ENCODE assay signal across 8 cellular contexts in the genomic region with DNA sequence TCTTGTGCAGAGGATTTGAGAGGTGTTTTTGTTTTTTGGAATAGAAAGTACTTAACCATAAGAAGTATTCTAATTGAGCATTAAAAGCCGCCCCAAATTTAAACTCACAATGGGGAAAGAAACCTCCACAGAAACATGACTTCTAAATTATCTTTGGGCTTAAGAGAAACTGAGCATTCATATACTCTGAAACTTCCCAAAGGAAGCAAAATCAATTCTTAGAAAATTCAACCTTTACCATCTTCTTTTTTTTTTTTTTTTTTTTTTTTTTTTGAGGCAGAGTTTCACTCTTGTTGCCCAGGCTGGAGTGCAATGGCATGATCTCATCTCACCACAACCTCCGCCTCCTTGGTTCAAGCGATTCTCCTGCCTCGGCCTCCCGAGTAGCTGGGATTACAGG.
DNase-seq lines count a peak whose midpoint lies in the region; ATAC-seq and TF ChIP-seq lines count a peak whose summit lies in the region.
"Not testable (repeated sequence)": the region's sequence is repeated elsewhere in the genome, so short reads cannot be mapped to it uniquely, and the experiment has no call there.

No MANE protein-coding gene starts in this region.

- H2BK20ac ChIP-seq in H9 (ENCODE audit: low read depth, low read length, poor library complexity, severe bottlenecking), result not testable (repeated sequence)

- not testable (repeated sequence) for H2AFZ ChIP-seq in H9 (ENCODE audit: low read length)
- peak overlapping the region; percentile 81 for H2AFZ ChIP-seq in neuronal stem cell (ENCODE audit: low read length)

- not testable (repeated sequence) for H3K36me3 ChIP-seq in heart left ventricle; lower lobe of right lung; neuronal stem cell (replicated peaks in 1 of 2; ENCODE audit: control insufficient read depth in 2 of 2, insufficient read depth in 2 of 2, low read length in 2 of 2); stomach; aorta (ENCODE audit: control insufficient read depth in 1 of 2, insufficient read depth in 2 of 2, low read length in 1 of 2)

- not testable (repeated sequence) for DNase-seq in H9; WTC11 (ENCODE audit: low spot score); dorsolateral prefrontal cortex; heart left ventricle; lower lobe of right lung; neuronal stem cell (ENCODE audit: low spot score); stomach; aorta

- not testable (repeated sequence) for H4K20me1 ChIP-seq in H9 (ENCODE audit: control insufficient read depth, insufficient read depth, insufficient read length)

- not testable (repeated sequence) for H3K9me3 Mint-ChIP-seq in H9, WTC11

- not testable (repeated sequence) for H3T11ph ChIP-seq in H9 (ENCODE audit: low read length)

- H3K9me3 ChIP-seq in H9 (ENCODE audit: control insufficient read depth, low read depth, low read length); heart left ventricle; lower lobe of right lung; neuronal stem cell (replicated peaks in 1 of 2; ENCODE audit: control insufficient read depth in 2 of 2, insufficient read depth in 1 of 2, low read depth in 1 of 2, low read length in 2 of 2); stomach; aorta (ENCODE audit: control insufficient read depth, low read length): not testable (repeated sequence)

- not testable (repeated sequence) for H3K18ac ChIP-seq in H9 (ENCODE audit: insufficient read length, low read depth, low read length); neuronal stem cell (ENCODE audit: low read length)

- not testable (repeated sequence) for H3K27me3 ChIP-seq in H9 (ENCODE audit: insufficient read depth, low read length); dorsolateral prefrontal cortex; heart left ventricle; lower lobe of right lung (ENCODE audit: low read depth); neuronal stem cell (ENCODE audit: control insufficient read depth in 3 of 3, insufficient read depth in 3 of 3, low read depth in 1 of 3, low read length in 3 of 3); stomach; aorta (ENCODE audit: control insufficient read depth in 1 of 2, insufficient read depth in 2 of 2, low read length in 1 of 2)

- H3K23me2 ChIP-seq in H9 (ENCODE audit: insufficient read length, low read depth, low read length, poor library complexity, severe bottlenecking), result not testable (repeated sequence)

- not testable (repeated sequence) for H4K5ac ChIP-seq in H9 (ENCODE audit: insufficient read length, low read depth, low read length)

- H3K79me1 ChIP-seq in H9 (ENCODE audit: insufficient read depth, low read depth, low read length, poor library complexity, severe bottlenecking); neuronal stem cell (ENCODE audit: low read depth, low read length): not testable (repeated sequence)

- not testable (repeated sequence) for TF ChIP-seq EP300 in stomach (IDR thresholded peaks at IDR 0.05)

- H3K4me1 ChIP-seq in H9 (ENCODE audit: insufficient read depth, low read length) (peaks cover 13% of the 10 kb centered on the region; the same call in 1 of the 2 replicates), heart left ventricle (peaks cover 0 to 88% (median 50%) of the 10 kb centered on the region in 12 donors), lower lobe of right lung (peaks cover 36% of the 10 kb centered on the region), stomach (peaks cover 31 to 93% (median 69%) of the 10 kb centered on the region in 4 donors), aorta (ENCODE audit: control insufficient read depth in 1 of 2, insufficient read depth in 2 of 2, low read length in 2 of 2) (peaks cover 17 to 23% of the 10 kb centered on the region in 2 donors)
- not testable (repeated sequence) for H3K4me1 ChIP-seq in neuronal stem cell (ENCODE audit: control insufficient read depth in 2 of 2, insufficient read depth in 1 of 2, low read depth in 1 of 2, low read length in 2 of 2)

- H3K4me3 Mint-ChIP-seq in H9, result not testable (repeated sequence)
- 0 out of 2 replicates have a peak overlapping the region, but pooled peaks have one; percentile 37 for H3K4me3 Mint-ChIP-seq in WTC11

- not testable (repeated sequence) for H3K27ac ChIP-seq in H9 (ENCODE audit: insufficient read length, low read depth, low read length); neuronal stem cell (replicated peaks; ENCODE audit: low read length)
- H3K27ac ChIP-seq in dorsolateral prefrontal cortex (peak overlapping the region in 50 of 59 donors; percentile 1 to 95 (median 64)), heart left ventricle (peak overlapping the region; percentile 14 to 96 (median 90)), lower lobe of right lung (peak overlapping the region; percentile 46), stomach (peak overlapping the region; percentile 78 to 95 (median 87)), aorta (ENCODE audit: low read depth in 1 of 2, low read length in 2 of 2) (peak overlapping the region; percentile 34 to 61)

- H2BK5ac ChIP-seq in H9 (ENCODE audit: insufficient read length, low read length); neuronal stem cell (ENCODE audit: low read length): not testable (repeated sequence)

- H3K14ac ChIP-seq in H9 (ENCODE audit: insufficient read depth, low read length); neuronal stem cell (ENCODE audit: low read length): not testable (repeated sequence)

- not testable (repeated sequence) for H3K79me2 ChIP-seq in H9 (ENCODE audit: insufficient read depth, low read length)

- POLR2A ChIA-PET in WTC11 (lab: Charles Lee), result interaction anchor here (0.6 kb wide), 1 partner anchor 9 kb away, joined by 4 read pairs; no protein-coding TSS in a partner anchor

- not testable (repeated sequence) for H3K4me3 ChIP-seq in dorsolateral prefrontal cortex; heart left ventricle; lower lobe of right lung; neuronal stem cell (ENCODE audit: low read length in 2 of 2); stomach; aorta (ENCODE audit: low read length in 2 of 2)

- H3K4me1 Mint-ChIP-seq in H9 (peaks cover 58 to 62% of the 10 kb centered on the region in 2 experiments), WTC11 (peaks cover 78% of the 10 kb centered on the region)

- H3K4me2 ChIP-seq in H9 (ENCODE audit: insufficient read depth, insufficient read length, low read length); neuronal stem cell (ENCODE audit: insufficient read depth, low read length, poor library complexity, severe bottlenecking): not testable (repeated sequence)

- TF ChIP-seq CTCF in H9 (conservative IDR thresholded peaks at IDR 0.05); WTC11 (IDR thresholded peaks at IDR 0.05); dorsolateral prefrontal cortex (IDR thresholded peaks at IDR 0.05 in 54 of 56, conservative IDR thresholded peaks at IDR 0.05 in 2 of 56; ENCODE audit: low read depth in 1 of 56, partially characterized antibody in 56 of 56); lower lobe of right lung (IDR thresholded peaks at IDR 0.05); stomach (IDR thresholded peaks at IDR 0.05): not testable (repeated sequence)
- TF ChIP-seq CTCF in heart left ventricle (IDR thresholded peaks at IDR 0.05), result peak in 1 of 12 donors; percentile 1

- H3K36me3 Mint-ChIP-seq in H9 (ENCODE audit: insufficient read depth in 1 of 3, low read depth in 3 of 3); WTC11: not testable (repeated sequence)

- not testable (repeated sequence) for ATAC-seq in WTC11; heart left ventricle; lower lobe of right lung; aorta (ENCODE audit: low FRiP score)

- not testable (repeated sequence) for H4K91ac ChIP-seq in H9 (ENCODE audit: insufficient read length, low read depth, low read length); neuronal stem cell (ENCODE audit: low read depth, low read length, poor library complexity)

- peak overlapping the region; percentile 74 to 90 (median 81); a peak in 6 of 7 replicates for H3K27ac Mint-ChIP-seq in H9
- H3K27ac Mint-ChIP-seq in WTC11, result peak overlapping the region; percentile 96

- H2BK120ac ChIP-seq in H9 (ENCODE audit: low read depth, low read length, poor library complexity, severe bottlenecking); neuronal stem cell (ENCODE audit: low read depth, low read length): not testable (repeated sequence)

- WGBS in H9 (ENCODE audit: extremely low coverage, insufficient read length, low lambda C conversion rate), result no CpG with 5 or more reads among the region's 5 CpGs
- WGBS in heart left ventricle, 4 donors, result 90 to 92% (median 91%) methylated on average over 5 of the region's 5 CpGs
- no CpG with 5 or more reads among the region's 5 CpGs for WGBS in neuronal stem cell (ENCODE audit: extremely low coverage in 2 of 2, insufficient read length in 2 of 2, insufficient replicate concordance in 1 of 2), 2 donors
- 82 to 95% (median 90%) methylated on average over 5 of the region's 5 CpGs for WGBS in stomach, 5 donors
- WGBS in aorta, 2 donors, result 72 to 73% methylated on average over 5 of the region's 5 CpGs

- H3K23ac ChIP-seq in H9 (ENCODE audit: insufficient read length, low read depth, low read length); neuronal stem cell (ENCODE audit: low read depth, low read length, poor library complexity): not testable (repeated sequence)

- not testable (repeated sequence) for H2BK12ac ChIP-seq in H9 (ENCODE audit: insufficient read length, low read depth, low read length); neuronal stem cell (ENCODE audit: low read length)

- not testable (repeated sequence) for H3K4ac ChIP-seq in H9 (ENCODE audit: low read depth, low read length); neuronal stem cell (ENCODE audit: low read length)

- CTCF ChIA-PET in WTC11 (lab: Charles Lee), result interaction anchor here (0.7 to 1.7 kb wide), 12 partner anchors 9 to 133 kb away, joined by 3 to 10 read pairs (median 4); no protein-coding TSS in a partner anchor

- not testable (repeated sequence) for H2AK5ac ChIP-seq in H9 (ENCODE audit: insufficient read length, low read length); neuronal stem cell (ENCODE audit: low read depth, low read length)

- not testable (repeated sequence) for H3K27me3 Mint-ChIP-seq in H9 (ENCODE audit: low read depth); WTC11 (ENCODE audit: low read depth)

- H2BK15ac ChIP-seq in H9 (ENCODE audit: low read depth, low read length); neuronal stem cell (ENCODE audit: low read length): not testable (repeated sequence)

- intact Hi-C loops in dorsolateral prefrontal cortex (cut with DNase I); lower lobe of right lung (cut with DNase I); stomach (cut with DNase I; ENCODE audit: low total_unique reads): not testable (repeated sequence)
- intact Hi-C loops in heart left ventricle (cut with DNase I), result loop anchor here in 2 of 10 donors (5.0 kb wide), 1 partner anchor 35 kb away; no protein-coding TSS in a partner anchor
- intact Hi-C loops in aorta (cut with DNase I), result loop anchor here in 1 of 2 donors (10.0 kb wide), 1 partner anchor 87 kb away; no protein-coding TSS in a partner anchor

- not testable (repeated sequence) for H3K56ac ChIP-seq in H9 (ENCODE audit: insufficient read length, low read depth, low read length)

- TF ChIP-seq POLR2A in heart left ventricle (IDR thresholded peaks at IDR 0.05); stomach (IDR thresholded peaks at IDR 0.05): not testable (repeated sequence)

- not testable (repeated sequence) for H4K8ac ChIP-seq in H9 (replicated peaks; ENCODE audit: insufficient read length, low read depth, low read length); neuronal stem cell (ENCODE audit: low read depth, low read length)

- not testable (repeated sequence) for H3K9ac ChIP-seq in H9 (ENCODE audit: extremely low read depth, insufficient read length, low read length); neuronal stem cell (ENCODE audit: low read depth, low read length, poor library complexity)
